24 cellular contexts compared by ENCODE assay signal in genomic region chr12:16323010-16323409, GRCh38. TPM values are rescaled to one million over a fixed set of nuclear protein-coding genes. Genes with fewer than 3 reads are reported as not detected.
DNase-seq lines count a peak whose midpoint lies in the region; ATAC-seq and TF ChIP-seq lines count a peak whose summit lies in the region.
"Had no signal": no experiment of that assay in that cellular context is flagged by ENCODE, and none has a peak within 500 bp of the region (broad histone marks: within the 10 kb centered on the region; RNA-seq: fewer than 3 reads in every experiment).

No MANE protein-coding gene starts in this region.

- H3K9me3 ChIP-seq in PC-3 (ENCODE audit: low read length), result no peaks in the 10 kb centered on the region
- H3K9me3 ChIP-seq: prostate gland had no signal

- no peaks in the 10 kb centered on the region for H4K20me1 ChIP-seq in PC-3 (ENCODE audit: low read length)

- intact Hi-C loops in PC-3 (cut with micrococcal nuclease), result no loop called here

- H3K9ac ChIP-seq in PC-3 (ENCODE audit: low read length), result no peak overlapping the region

- H3F3A ChIP-seq in PC-3 (ENCODE audit: low read length, unreplicated experiment), result no peaks in the 10 kb centered on the region

- no peak for TF ChIP-seq CTCF in PC-3 (conservative IDR thresholded peaks at IDR 0.05; ENCODE audit: low read depth, low read length)
- no peak for TF ChIP-seq CTCF in fibroblast of the aortic adventitia (IDR thresholded peaks at IDR 0.05; ENCODE audit: insufficient read depth, low read length)
- TF ChIP-seq CTCF in GM20000 (IDR thresholded peaks at IDR 0.05; ENCODE audit: extremely low read depth, missing control alignments), result no peak

- H3K79me2 ChIP-seq in PC-3 (ENCODE audit: low read length), result no peaks in the 10 kb centered on the region

- POLR2A ChIA-PET in PC-3 (lab: Charles Lee; ENCODE audit: unreplicated experiment), result no interaction called here

- H3K36me3 ChIP-seq in PC-3 (ENCODE audit: low read depth, low read length), result no peaks in the 10 kb centered on the region
- H3K36me3 ChIP-seq: prostate gland, tibial artery had no signal

- H3K27ac ChIP-seq in PC-3 (ENCODE audit: low read length), result peak overlapping the region; percentile 40
- H3K27ac ChIP-seq: coronary artery, prostate gland, tibial artery had no signal

- CTCF ChIA-PET in PC-3 (lab: Charles Lee), result no interaction called here

- H3K4me1 ChIP-seq in PC-3 (ENCODE audit: insufficient read depth, low read length), result peaks cover 13% of the 10 kb centered on the region
- H3K4me1 ChIP-seq: prostate gland, tibial artery had no signal

- peak overlapping the region; percentile 36 for H3K4me2 ChIP-seq in PC-3 (ENCODE audit: low read length)

- H3K27me3 ChIP-seq in PC-3 (ENCODE audit: low read length), result no peaks in the 10 kb centered on the region
- H3K27me3 ChIP-seq: tibial artery had no signal

- no TSS peak for BruUV-seq in PC-3 (replicated peaks; lab: Mats Ljungman, UMichigan)

- peak; percentile 79 for ATAC-seq in PC-3

- H3K9me2 ChIP-seq in PC-3 (replicated peaks; ENCODE audit: low read length), result no peaks in the 10 kb centered on the region

- DNase-seq in AG08396 (ENCODE audit: low spot score) (peak; percentile 3), EH (ENCODE audit: low read depth) (peak; percentile 44), PC-3 (peak; percentile 64), fibroblast of the aortic adventitia (ENCODE audit: low read depth) (peak; percentile 24), GM20000 (ENCODE audit: low spot score) (no peak)
- no peak for DNase-seq in effector CD8-positive, alpha-beta T cell (lab: John Stamatoyannopoulos, UW)
- DNase-seq in activated CD4-positive, alpha-beta T cell treated with anti-CD3 and anti-CD28 coated beads, Interleukin-2, amount 50 U/mL, for 1 hour, result no peak
- DNase-seq: activated CD4-positive, alpha-beta T cell treated with anti-CD3 and anti-CD28 coated beads for 1 hour; activated naive CD4-positive, alpha-beta T cell treated with anti-CD3 and anti-CD28 coated beads, Interleukin-2, amount 50 U/mL, for 16 hours; aorta; COR-L47; MM.1S; mucosa of descending colon; NCI-H1694 treated with DMSO at 0.1 percent for 48 hours; NCI-H524 treated with DMSO at 0.1 percent for 48 hours; stimulated activated CD4-positive, alpha-beta T cell treated with anti-CD3 and anti-CD28 coated beads, Interleukin-2, amount 100 ng/mL, for 24 hours; stimulated activated naive CD4-positive, alpha-beta T cell treated with Interleukin-2 at 50 U/mL for 16 hours; tibial artery had no signal

- H2AFZ ChIP-seq in PC-3 (ENCODE audit: low read length), result no peak overlapping the region

- no peak overlapping the region for H3K4me3 ChIP-seq in PC-3 (ENCODE audit: low read length)
- H3K4me3 ChIP-seq in fibroblast of the aortic adventitia (ENCODE audit: low read depth, low read length), result no peak overlapping the region
- H3K4me3 ChIP-seq: coronary artery, mucosa of descending colon, prostate gland, tibial artery had no signal

RNA-seq across cellular contexts. Expression of gene MGST1, which starts 24.4 kb away (rescaled TPM):
- total RNA-seq in PC-3 (2014; rRNA removed), result 99.3 and 105 TPM in 2 replicates
- total RNA-seq in fibroblast of the aortic adventitia (ENCODE audit: low replicate concordance), result 203 and 229 TPM in 2 replicates
- total RNA-seq: activated CD8-positive, alpha-beta memory T cell treated with anti-CD3 and anti-CD28 coated beads for 36 hours; B cell had no signal

RNA-seq across cellular contexts. Expression of gene SLC15A5, which starts 45.5 kb away (rescaled TPM):
- not detected in 2 replicates for total RNA-seq in PC-3 (2014; rRNA removed)
- not detected in 2 replicates for total RNA-seq in fibroblast of the aortic adventitia (ENCODE audit: low replicate concordance)
- total RNA-seq: activated CD8-positive, alpha-beta memory T cell treated with anti-CD3 and anti-CD28 coated beads for 36 hours; aorta; B cell; lower leg skin; mucosa of descending colon; prostate gland; skeletal muscle tissue had no signal

Comparison
In these comparisons a context has a peak if more than half of its experiments do, and no peak if none do; other contexts are left out.
1. DNase-seq: peak in AG08396 (single experiment), EH (single experiment), PC-3 (single experiment) and fibroblast of the aortic adventitia (single experiment); none in GM20000 (single experiment), effector CD8-positive, alpha-beta T cell (single experiment) and activated CD4-positive, alpha-beta T cell treated with anti-CD3 and anti-CD28 coated beads, Interleukin-2, amount 50 U/mL, for 1 hour (single experiment).